Comparison of ENCODE assay signal across 9 cellular contexts in genomic region chr11:135037828-135038227, GRCh38.
"Had no signal": no experiment of that assay in that cellular context is flagged by ENCODE, and none has a peak within 500 bp of the region (broad histone marks: within the 10 kb centered on the region; RNA-seq: fewer than 3 reads in every experiment).

No MANE protein-coding gene starts in this region.

- H3K4me3 ChIP-seq: HAP-1, K562 had no signal

- ATAC-seq: HCT116, K562 had no signal

- DNase-seq: GOT3, HFFc6, IMR-90, KG1 had no signal

- H3K36me3 ChIP-seq: HAP-1 had no signal

- H3K4me1 ChIP-seq: HAP-1 had no signal

- H3K9me3 ChIP-seq: HAP-1 had no signal

- FAIRE-seq: H54, HTR-8/SVneo, K562 had no signal
